ENCODE assay signal across 1 cellular context in the genomic region with DNA sequence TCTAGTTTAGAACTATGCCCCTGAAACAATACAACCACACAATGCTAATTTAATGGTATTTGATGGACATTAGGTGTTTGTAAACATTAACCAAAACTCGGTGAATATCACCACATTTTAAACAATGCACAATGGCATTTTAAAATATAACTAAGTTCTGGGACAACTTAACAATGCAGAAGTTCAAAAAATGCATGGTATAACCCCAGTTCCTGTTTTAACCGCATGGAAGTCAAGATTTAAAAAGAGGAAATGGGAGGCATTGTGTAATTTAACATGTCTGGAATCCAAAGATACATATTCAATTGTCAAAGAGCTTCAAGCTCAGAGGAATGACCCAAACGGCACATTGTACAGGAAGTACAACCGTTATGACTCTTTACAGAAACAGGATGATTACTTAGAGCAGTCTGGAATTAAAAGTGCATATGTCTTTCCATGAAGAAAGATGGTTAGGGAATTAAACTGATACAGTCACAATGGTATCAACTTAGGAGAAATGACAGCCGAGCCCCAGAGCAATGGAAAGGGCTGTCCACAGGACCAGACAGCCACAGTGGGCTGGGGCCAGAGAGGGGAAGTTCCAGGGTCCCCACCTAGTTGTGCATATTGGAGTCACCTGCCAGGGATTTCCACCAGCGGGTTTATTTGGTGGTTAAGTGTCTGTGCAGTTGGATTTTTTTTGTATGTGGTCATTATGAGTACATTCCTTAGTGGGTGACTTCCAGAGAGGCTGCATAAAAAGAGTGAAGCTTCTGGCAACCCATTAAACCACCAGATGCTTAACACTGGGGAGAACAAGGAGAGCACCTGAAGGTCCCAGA.
TF ChIP-seq lines count a peak whose summit lies in the region.

No MANE protein-coding gene starts in this region.

TF ChIP-seq in K562, 482 proteins besides CTCF, POLR2A, EP300 and RAD21 (continued from another document):
- TF ChIP-seq, protein P1, sequence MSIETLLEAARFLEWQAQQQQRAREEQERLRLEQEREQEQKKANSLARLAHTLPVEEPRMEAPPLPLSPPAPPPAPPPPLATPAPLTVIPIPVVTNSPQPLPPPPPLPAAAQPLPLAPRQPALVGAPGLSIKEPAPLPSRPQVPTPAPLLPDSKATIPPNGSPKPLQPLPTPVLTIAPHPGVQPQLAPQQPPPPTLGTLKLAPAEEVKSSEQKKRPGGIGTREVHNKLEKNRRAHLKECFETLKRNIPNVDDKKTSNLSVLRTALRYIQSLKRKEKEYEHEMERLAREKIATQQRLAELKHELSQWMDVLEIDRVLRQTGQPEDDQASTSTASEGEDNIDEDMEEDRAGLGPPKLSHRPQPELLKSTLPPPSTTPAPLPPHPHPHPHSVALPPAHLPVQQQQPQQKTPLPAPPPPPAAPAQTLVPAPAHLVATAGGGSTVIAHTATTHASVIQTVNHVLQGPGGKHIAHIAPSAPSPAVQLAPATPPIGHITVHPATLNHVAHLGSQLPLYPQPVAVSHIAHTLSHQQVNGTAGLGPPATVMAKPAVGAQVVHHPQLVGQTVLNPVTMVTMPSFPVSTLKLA (conservative IDR thresholded peaks at IDR 0.05), result peak in 1 of 2 experiments; percentile 30; a peak in 2 of 4 replicates
- TF ChIP-seq ETV1 (tag; conservative IDR thresholded peaks at IDR 0.05; ENCODE audit: low read depth), result peak; percentile 46; the same call in 1 of the 2 replicates
- TF ChIP-seq GABPB1 (CRISPR knock-in tag; IDR thresholded peaks at IDR 0.05), result peak; percentile 61; the same call in 1 of the 2 replicates
- peak; percentile 80; the same call in 1 of the 2 replicates for TF ChIP-seq ZNF589 (CRISPR knock-in tag; IDR thresholded peaks at IDR 0.05; ENCODE audit: low read depth)
- peak; percentile 71 for TF ChIP-seq SMARCA4 (IDR thresholded peaks at IDR 0.05)
- TF ChIP-seq, protein P2, sequence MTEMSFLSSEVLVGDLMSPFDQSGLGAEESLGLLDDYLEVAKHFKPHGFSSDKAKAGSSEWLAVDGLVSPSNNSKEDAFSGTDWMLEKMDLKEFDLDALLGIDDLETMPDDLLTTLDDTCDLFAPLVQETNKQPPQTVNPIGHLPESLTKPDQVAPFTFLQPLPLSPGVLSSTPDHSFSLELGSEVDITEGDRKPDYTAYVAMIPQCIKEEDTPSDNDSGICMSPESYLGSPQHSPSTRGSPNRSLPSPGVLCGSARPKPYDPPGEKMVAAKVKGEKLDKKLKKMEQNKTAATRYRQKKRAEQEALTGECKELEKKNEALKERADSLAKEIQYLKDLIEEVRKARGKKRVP (CRISPR knock-in tag; IDR thresholded peaks at IDR 0.05), result peak; percentile 21; the same call in 1 of the 2 replicates
- TF ChIP-seq SRF (CRISPR knock-in tag; IDR thresholded peaks at IDR 0.05), result no peak
- TF ChIP-seq CBFA2T3 (IDR thresholded peaks at IDR 0.05), result peak; percentile 64; the same call in 1 of the 2 replicates
- peak; percentile 94 for TF ChIP-seq SOX6 (IDR thresholded peaks at IDR 0.05)
- TF ChIP-seq, protein P3, sequence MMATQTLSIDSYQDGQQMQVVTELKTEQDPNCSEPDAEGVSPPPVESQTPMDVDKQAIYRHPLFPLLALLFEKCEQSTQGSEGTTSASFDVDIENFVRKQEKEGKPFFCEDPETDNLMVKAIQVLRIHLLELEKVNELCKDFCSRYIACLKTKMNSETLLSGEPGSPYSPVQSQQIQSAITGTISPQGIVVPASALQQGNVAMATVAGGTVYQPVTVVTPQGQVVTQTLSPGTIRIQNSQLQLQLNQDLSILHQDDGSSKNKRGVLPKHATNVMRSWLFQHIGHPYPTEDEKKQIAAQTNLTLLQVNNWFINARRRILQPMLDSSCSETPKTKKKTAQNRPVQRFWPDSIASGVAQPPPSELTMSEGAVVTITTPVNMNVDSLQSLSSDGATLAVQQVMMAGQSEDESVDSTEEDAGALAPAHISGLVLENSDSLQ (IDR thresholded peaks at IDR 0.05), result peak; percentile 27; the same call in 1 of the 2 replicates
- TF ChIP-seq, protein P4, sequence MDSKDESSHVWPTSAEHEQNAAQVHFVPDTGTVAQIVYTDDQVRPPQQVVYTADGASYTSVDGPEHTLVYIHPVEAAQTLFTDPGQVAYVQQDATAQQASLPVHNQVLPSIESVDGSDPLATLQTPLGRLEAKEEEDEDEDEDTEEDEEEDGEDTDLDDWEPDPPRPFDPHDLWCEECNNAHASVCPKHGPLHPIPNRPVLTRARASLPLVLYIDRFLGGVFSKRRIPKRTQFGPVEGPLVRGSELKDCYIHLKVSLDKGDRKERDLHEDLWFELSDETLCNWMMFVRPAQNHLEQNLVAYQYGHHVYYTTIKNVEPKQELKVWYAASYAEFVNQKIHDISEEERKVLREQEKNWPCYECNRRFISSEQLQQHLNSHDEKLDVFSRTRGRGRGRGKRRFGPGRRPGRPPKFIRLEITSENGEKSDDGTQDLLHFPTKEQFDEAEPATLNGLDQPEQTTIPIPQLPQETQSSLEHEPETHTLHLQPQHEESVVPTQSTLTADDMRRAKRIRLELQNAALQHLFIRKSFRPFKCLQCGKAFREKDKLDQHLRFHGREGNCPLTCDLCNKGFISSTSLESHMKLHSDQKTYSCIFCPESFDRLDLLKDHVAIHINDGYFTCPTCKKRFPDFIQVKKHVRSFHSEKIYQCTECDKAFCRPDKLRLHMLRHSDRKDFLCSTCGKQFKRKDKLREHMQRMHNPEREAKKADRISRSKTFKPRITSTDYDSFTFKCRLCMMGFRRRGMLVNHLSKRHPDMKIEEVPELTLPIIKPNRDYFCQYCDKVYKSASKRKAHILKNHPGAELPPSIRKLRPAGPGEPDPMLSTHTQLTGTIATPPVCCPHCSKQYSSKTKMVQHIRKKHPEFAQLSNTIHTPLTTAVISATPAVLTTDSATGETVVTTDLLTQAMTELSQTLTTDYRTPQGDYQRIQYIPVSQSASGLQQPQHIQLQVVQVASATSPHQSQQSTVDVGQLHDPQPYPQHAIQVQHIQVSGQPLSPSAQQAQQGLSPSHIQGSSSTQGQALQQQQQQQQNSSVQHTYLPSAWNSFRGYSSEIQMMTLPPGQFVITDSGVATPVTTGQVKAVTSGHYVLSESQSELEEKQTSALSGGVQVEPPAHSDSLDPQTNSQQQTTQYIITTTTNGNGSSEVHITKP (IDR thresholded peaks at IDR 0.05; ENCODE audit: partially characterized antibody), result no peak
- peak; percentile 100 for TF ChIP-seq SPI1 (IDR thresholded peaks at IDR 0.05; ENCODE audit: borderline replicate concordance, low read depth, low read length)
- TF ChIP-seq, protein P5, sequence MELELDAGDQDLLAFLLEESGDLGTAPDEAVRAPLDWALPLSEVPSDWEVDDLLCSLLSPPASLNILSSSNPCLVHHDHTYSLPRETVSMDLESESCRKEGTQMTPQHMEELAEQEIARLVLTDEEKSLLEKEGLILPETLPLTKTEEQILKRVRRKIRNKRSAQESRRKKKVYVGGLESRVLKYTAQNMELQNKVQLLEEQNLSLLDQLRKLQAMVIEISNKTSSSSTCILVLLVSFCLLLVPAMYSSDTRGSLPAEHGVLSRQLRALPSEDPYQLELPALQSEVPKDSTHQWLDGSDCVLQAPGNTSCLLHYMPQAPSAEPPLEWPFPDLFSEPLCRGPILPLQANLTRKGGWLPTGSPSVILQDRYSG (tag; conservative IDR thresholded peaks at IDR 0.05; ENCODE audit: low read depth), result peak; percentile 56; the same call in 1 of the 2 replicates
- TF ChIP-seq L3MBTL2 (IDR thresholded peaks at IDR 0.05), result peak; percentile 85
- TF ChIP-seq, protein P6, sequence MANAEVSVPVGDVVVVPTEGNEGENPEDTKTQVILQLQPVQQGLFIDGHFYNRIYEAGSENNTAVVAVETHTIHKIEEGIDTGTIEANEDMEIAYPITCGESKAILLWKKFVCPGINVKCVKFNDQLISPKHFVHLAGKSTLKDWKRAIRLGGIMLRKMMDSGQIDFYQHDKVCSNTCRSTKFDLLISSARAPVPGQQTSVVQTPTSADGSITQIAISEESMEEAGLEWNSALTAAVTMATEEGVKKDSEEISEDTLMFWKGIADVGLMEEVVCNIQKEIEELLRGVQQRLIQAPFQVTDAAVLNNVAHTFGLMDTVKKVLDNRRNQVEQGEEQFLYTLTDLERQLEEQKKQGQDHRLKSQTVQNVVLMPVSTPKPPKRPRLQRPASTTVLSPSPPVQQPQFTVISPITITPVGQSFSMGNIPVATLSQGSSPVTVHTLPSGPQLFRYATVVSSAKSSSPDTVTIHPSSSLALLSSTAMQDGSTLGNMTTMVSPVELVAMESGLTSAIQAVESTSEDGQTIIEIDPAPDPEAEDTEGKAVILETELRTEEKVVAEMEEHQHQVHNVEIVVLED (CRISPR knock-in tag; IDR thresholded peaks at IDR 0.05), result peak; percentile 49; the same call in 1 of the 2 replicates
- peak; percentile 17; the same call in 1 of the 2 replicates for TF ChIP-seq BHLHE40 (IDR thresholded peaks at IDR 0.05; ENCODE audit: low read length)
- TF ChIP-seq KAT7 (CRISPR knock-in tag; IDR thresholded peaks at IDR 0.05; ENCODE audit: borderline replicate concordance), result peak; percentile 72; the same call in 1 of the 2 replicates
- no peak for TF ChIP-seq PHF20 (IDR thresholded peaks at IDR 0.05; ENCODE audit: partially characterized antibody)
- peak; percentile 63; the same call in 1 of the 2 replicates for TF ChIP-seq DPF2 (IDR thresholded peaks at IDR 0.05)
- peak; percentile 14; the same call in 1 of the 2 replicates for TF ChIP-seq ESRRA (IDR thresholded peaks at IDR 0.05; ENCODE audit: borderline replicate concordance, low read depth)
- TF ChIP-seq, protein P7, sequence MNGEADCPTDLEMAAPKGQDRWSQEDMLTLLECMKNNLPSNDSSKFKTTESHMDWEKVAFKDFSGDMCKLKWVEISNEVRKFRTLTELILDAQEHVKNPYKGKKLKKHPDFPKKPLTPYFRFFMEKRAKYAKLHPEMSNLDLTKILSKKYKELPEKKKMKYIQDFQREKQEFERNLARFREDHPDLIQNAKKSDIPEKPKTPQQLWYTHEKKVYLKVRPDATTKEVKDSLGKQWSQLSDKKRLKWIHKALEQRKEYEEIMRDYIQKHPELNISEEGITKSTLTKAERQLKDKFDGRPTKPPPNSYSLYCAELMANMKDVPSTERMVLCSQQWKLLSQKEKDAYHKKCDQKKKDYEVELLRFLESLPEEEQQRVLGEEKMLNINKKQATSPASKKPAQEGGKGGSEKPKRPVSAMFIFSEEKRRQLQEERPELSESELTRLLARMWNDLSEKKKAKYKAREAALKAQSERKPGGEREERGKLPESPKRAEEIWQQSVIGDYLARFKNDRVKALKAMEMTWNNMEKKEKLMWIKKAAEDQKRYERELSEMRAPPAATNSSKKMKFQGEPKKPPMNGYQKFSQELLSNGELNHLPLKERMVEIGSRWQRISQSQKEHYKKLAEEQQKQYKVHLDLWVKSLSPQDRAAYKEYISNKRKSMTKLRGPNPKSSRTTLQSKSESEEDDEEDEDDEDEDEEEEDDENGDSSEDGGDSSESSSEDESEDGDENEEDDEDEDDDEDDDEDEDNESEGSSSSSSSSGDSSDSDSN (IDR thresholded peaks at IDR 0.05; ENCODE audit: borderline replicate concordance in 1 of 2, low read depth in 2 of 2, low read length in 2 of 2), result no peak
- no peak for TF ChIP-seq ETS2 (tag; IDR thresholded peaks at IDR 0.05; ENCODE audit: borderline replicate concordance, poor library complexity, severe bottlenecking)
- 0 out of 2 replicates have a peak, but pooled peaks have one; percentile 15 for TF ChIP-seq ZBTB17 (CRISPR knock-in tag; IDR thresholded peaks at IDR 0.05)
- peak; percentile 24; the same call in 1 of the 2 replicates for TF ChIP-seq ZNF239 (CRISPR knock-in tag; IDR thresholded peaks at IDR 0.05)
- TF ChIP-seq BACH1 (tag; IDR thresholded peaks at IDR 0.05), result 0 out of 2 replicates have a peak, but pooled peaks have one; percentile 32
- peak; percentile 78 to 96 for TF ChIP-seq ETV6 (IDR thresholded peaks at IDR 0.05; ENCODE audit: borderline replicate concordance in 1 of 2, low read depth in 2 of 2, low read length in 1 of 2)
- TF ChIP-seq ETV6 (CRISPR knock-in tag; IDR thresholded peaks at IDR 0.05; ENCODE audit: borderline replicate concordance), result no peak
- TF ChIP-seq, protein P8, sequence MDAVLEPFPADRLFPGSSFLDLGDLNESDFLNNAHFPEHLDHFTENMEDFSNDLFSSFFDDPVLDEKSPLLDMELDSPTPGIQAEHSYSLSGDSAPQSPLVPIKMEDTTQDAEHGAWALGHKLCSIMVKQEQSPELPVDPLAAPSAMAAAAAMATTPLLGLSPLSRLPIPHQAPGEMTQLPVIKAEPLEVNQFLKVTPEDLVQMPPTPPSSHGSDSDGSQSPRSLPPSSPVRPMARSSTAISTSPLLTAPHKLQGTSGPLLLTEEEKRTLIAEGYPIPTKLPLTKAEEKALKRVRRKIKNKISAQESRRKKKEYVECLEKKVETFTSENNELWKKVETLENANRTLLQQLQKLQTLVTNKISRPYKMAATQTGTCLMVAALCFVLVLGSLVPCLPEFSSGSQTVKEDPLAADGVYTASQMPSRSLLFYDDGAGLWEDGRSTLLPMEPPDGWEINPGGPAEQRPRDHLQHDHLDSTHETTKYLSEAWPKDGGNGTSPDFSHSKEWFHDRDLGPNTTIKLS (IDR thresholded peaks at IDR 0.05; ENCODE audit: borderline replicate concordance, low read depth), result no peak
- 0 out of 2 replicates have a peak, but pooled peaks have one; percentile 19 for TF ChIP-seq ZNF175 (CRISPR knock-in tag; IDR thresholded peaks at IDR 0.05; ENCODE audit: low read depth)
- TF ChIP-seq, protein P9, sequence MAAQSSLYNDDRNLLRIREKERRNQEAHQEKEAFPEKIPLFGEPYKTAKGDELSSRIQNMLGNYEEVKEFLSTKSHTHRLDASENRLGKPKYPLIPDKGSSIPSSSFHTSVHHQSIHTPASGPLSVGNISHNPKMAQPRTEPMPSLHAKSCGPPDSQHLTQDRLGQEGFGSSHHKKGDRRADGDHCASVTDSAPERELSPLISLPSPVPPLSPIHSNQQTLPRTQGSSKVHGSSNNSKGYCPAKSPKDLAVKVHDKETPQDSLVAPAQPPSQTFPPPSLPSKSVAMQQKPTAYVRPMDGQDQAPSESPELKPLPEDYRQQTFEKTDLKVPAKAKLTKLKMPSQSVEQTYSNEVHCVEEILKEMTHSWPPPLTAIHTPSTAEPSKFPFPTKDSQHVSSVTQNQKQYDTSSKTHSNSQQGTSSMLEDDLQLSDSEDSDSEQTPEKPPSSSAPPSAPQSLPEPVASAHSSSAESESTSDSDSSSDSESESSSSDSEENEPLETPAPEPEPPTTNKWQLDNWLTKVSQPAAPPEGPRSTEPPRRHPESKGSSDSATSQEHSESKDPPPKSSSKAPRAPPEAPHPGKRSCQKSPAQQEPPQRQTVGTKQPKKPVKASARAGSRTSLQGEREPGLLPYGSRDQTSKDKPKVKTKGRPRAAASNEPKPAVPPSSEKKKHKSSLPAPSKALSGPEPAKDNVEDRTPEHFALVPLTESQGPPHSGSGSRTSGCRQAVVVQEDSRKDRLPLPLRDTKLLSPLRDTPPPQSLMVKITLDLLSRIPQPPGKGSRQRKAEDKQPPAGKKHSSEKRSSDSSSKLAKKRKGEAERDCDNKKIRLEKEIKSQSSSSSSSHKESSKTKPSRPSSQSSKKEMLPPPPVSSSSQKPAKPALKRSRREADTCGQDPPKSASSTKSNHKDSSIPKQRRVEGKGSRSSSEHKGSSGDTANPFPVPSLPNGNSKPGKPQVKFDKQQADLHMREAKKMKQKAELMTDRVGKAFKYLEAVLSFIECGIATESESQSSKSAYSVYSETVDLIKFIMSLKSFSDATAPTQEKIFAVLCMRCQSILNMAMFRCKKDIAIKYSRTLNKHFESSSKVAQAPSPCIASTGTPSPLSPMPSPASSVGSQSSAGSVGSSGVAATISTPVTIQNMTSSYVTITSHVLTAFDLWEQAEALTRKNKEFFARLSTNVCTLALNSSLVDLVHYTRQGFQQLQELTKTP (IDR thresholded peaks at IDR 0.05; ENCODE audit: low read depth in 1 of 2, partially characterized antibody in 2 of 2), result peak in 1 of 2 experiments; percentile 39
- TF ChIP-seq, protein P10, sequence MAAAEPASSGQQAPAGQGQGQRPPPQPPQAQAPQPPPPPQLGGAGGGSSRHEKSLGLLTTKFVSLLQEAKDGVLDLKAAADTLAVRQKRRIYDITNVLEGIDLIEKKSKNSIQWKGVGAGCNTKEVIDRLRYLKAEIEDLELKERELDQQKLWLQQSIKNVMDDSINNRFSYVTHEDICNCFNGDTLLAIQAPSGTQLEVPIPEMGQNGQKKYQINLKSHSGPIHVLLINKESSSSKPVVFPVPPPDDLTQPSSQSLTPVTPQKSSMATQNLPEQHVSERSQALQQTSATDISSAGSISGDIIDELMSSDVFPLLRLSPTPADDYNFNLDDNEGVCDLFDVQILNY (CRISPR knock-in tag; IDR thresholded peaks at IDR 0.05), result no peak
